20 cellular contexts compared by ENCODE assay signal in genomic region chr18:57002627-57003026, GRCh38.
A peak's percentile ranks its signal among the peaks of the same experiment; 100 is the strongest.
DNase-seq lines count a peak whose midpoint lies in the region; ATAC-seq and TF ChIP-seq lines count a peak whose summit lies in the region.
"Had no signal": no experiment of that assay in that cellular context is flagged by ENCODE, and none has a peak within 500 bp of the region (broad histone marks: within the 10 kb centered on the region; RNA-seq: fewer than 3 reads in every experiment).

No MANE protein-coding gene starts in this region.

- H3K9me3 ChIP-seq in body of pancreas (no peaks in the 10 kb centered on the region), gastrocnemius medialis (no peaks in the 10 kb centered on the region), mucosa of descending colon (no peaks in the 10 kb centered on the region), ascending aorta (no peaks in the 10 kb centered on the region)
- H3K9me3 ChIP-seq: left lung, stomach, vagina had no signal

- H3K27me3 ChIP-seq in body of pancreas (no peaks in the 10 kb centered on the region), gastrocnemius medialis (no peaks in the 10 kb centered on the region), ascending aorta (no peaks in the 10 kb centered on the region)
- H3K27me3 ChIP-seq: left lung, stomach, vagina had no signal

- WGBS in body of pancreas, 2 donors: 33 to 36% methylated on average over 2 of the region's 2 CpGs

- H3K4me3 ChIP-seq in body of pancreas (no peak overlapping the region), gastrocnemius medialis (no peak overlapping the region), mucosa of descending colon (no peak overlapping the region), ascending aorta (no peak overlapping the region)
- H3K4me3 ChIP-seq: left lung, stomach, vagina had no signal

- H3K27ac ChIP-seq in body of pancreas (peak overlapping the region in 3 of 4 donors; percentile 15 to 72 (median 17)), gastrocnemius medialis (no peak overlapping the region), ascending aorta (no peak overlapping the region)
- H3K27ac ChIP-seq: left lung, stomach, vagina had no signal

- intact Hi-C loops in Right ventricle myocardium superior (cut with DNase I): no loop called here
- intact Hi-C loops in cardiac septum (cut with DNase I): no loop called here
- intact Hi-C loops in body of pancreas (cut with DNase I): no loop called here
- intact Hi-C loops in gastrocnemius medialis (cut with DNase I; ENCODE audit: low total_unique reads): no loop called here
- intact Hi-C loops in mucosa of descending colon (cut with DNase I, micrococcal nuclease): no loop called here
- intact Hi-C loops in ascending aorta (cut with DNase I): no loop called here

- TF ChIP-seq CTCF in body of pancreas (IDR thresholded peaks at IDR 0.05) (no peak), gastrocnemius medialis (IDR thresholded peaks at IDR 0.05 in 4 of 5, conservative IDR thresholded peaks at IDR 0.05 in 1 of 5) (no peak), mucosa of descending colon (IDR thresholded peaks at IDR 0.05) (no peak), ascending aorta (IDR thresholded peaks at IDR 0.05) (no peak)

- in situ Hi-C loops in gastrocnemius medialis (cut with MboI; ENCODE audit: low sequenced_read_pairs in 4 of 4): no loop called here

- H3K4me1 ChIP-seq in body of pancreas (peaks cover 20% of the 10 kb centered on the region), gastrocnemius medialis (peaks cover 12 to 27% of the 10 kb centered on the region in 2 donors), mucosa of descending colon (ENCODE audit: low read depth) (peaks cover 11% of the 10 kb centered on the region), ascending aorta (peaks cover 0 to 8% of the 10 kb centered on the region in 2 donors)
- H3K4me1 ChIP-seq: vagina had no signal

- ATAC-seq in Right ventricle myocardium superior (ENCODE audit: poor library complexity) (peak; percentile 90), body of pancreas (no peak), gastrocnemius medialis (no peak), mucosa of descending colon (no peak)
- ATAC-seq: left lung; naive thymus-derived CD4-positive, alpha-beta T cell had no signal

- TF ChIP-seq POLR2A in body of pancreas (IDR thresholded peaks at IDR 0.05): no peak
- TF ChIP-seq POLR2A in gastrocnemius medialis (IDR thresholded peaks at IDR 0.05): no peak

- H3K36me3 ChIP-seq in body of pancreas (replicated peaks in 1 of 2; ENCODE audit: insufficient read depth in 1 of 2, low read depth in 2 of 2): no peaks in the 10 kb centered on the region
- no peaks in the 10 kb centered on the region for H3K36me3 ChIP-seq in gastrocnemius medialis
- H3K36me3 ChIP-seq in mucosa of descending colon (ENCODE audit: low read depth): no peaks in the 10 kb centered on the region
- H3K36me3 ChIP-seq in ascending aorta: no peaks in the 10 kb centered on the region
- H3K36me3 ChIP-seq: left lung, stomach, vagina had no signal

- DNase-seq in Right ventricle myocardium superior (no peak), cardiac septum (ENCODE audit: low spot score) (no peak), NCI-H2107 (lab: John Stamatoyannopoulos, UW) (peak; percentile 20), body of pancreas (peak in 1 of 4 donors; percentile 10), gastrocnemius medialis (no peak), mucosa of descending colon (no peak), ascending aorta (ENCODE audit: low spot score in 2 of 2) (no peak), HPDE6-E6E7 (ENCODE audit: extremely low spot score) (no peak)
- DNase-seq: activated CD4-positive, alpha-beta T cell treated with anti-CD3 and anti-CD28 coated beads, Interleukin-2, amount 10 ng/mL, durations not matched to agents 24 days and 14 days; activated naive CD8-positive, alpha-beta T cell treated with anti-CD3 and anti-CD28 coated beads for 36 hours; activated T-cell treated with anti-CD3 and anti-CD28 coated beads for 4 hours; effector memory CD4-positive, alpha-beta T cell; GF-D8; HFFc6; KBM-7; left lung; naive thymus-derived CD4-positive, alpha-beta T cell; NCI-H1436 treated with DMSO at 0.1 percent for 48 hours; stomach had no signal

Comparison
In these comparisons a context has a peak if more than half of its experiments do, and no peak if none do; other contexts are left out.
1. H3K27ac ChIP-seq: peak in body of pancreas (3 of 4); none in gastrocnemius medialis (0 of 4) and ascending aorta (0 of 2).